ENCODE assay signal across 11 cellular contexts in genomic region chr6:29763491-29764289, GRCh38. TPM values are rescaled to one million over a fixed set of nuclear protein-coding genes. Genes with fewer than 3 reads are reported as not detected.
DNase-seq lines count a peak whose midpoint lies in the region; ATAC-seq and TF ChIP-seq lines count a peak whose summit lies in the region.
"Had no signal": no experiment of that assay in that cellular context is flagged by ENCODE, and none has a peak within 500 bp of the region (broad histone marks: within the 10 kb centered on the region; RNA-seq: fewer than 3 reads in every experiment).

No MANE protein-coding gene starts in this region.

- intact Hi-C loops in esophagus squamous epithelium (cut with DNase I), result no loop called here

- H3K9me3 Mint-ChIP-seq in activated T-cell treated with anti-CD3 and anti-CD28 coated beads, Interleukin-2, amount 50 U/mL, for 24 hours, result no peaks in the 10 kb centered on the region
- no peaks in the 10 kb centered on the region for H3K9me3 Mint-ChIP-seq in T-helper 2 cell treated with Interferon-gamma antibody and Interleukin-4, amounts not matched to agents 5 μg/mL and 100 μg/mL, for 36 hours

- no peak for ATAC-seq in HG03135 (IDR thresholded peaks at IDR 0.05; ENCODE audit: unreplicated experiment)

- no peak overlapping the region for H2AFZ ChIP-seq in MM.1S (ENCODE audit: low read length)

- WGBS in esophagus squamous epithelium, 2 donors, result 33 to 36% methylated on average over 2 of the region's 2 CpGs

- H4K20me1 ChIP-seq in MM.1S (ENCODE audit: insufficient read depth, low read length), result no peaks in the 10 kb centered on the region
- H4K20me1 ChIP-seq: BLaER1 treated with 17β-estradiol and CSF1 and Interleukin-3, amounts not matched to agents 10 nM and 100 nM had no signal

- H3K27me3 ChIP-seq in esophagus squamous epithelium (peaks cover 0 to 6% (median 0%) of the 10 kb centered on the region in 4 donors), MM.1S (replicated peaks; ENCODE audit: insufficient read depth, low read length) (no peaks in the 10 kb centered on the region)
- H3K27me3 ChIP-seq: BLaER1 treated with 17β-estradiol and CSF1 and Interleukin-3, amounts not matched to agents 10 nM and 100 nM; tibial artery had no signal

- no peak for TF ChIP-seq POLR2A in esophagus squamous epithelium (IDR thresholded peaks at IDR 0.05)

- H3K4me3 ChIP-seq in esophagus squamous epithelium (no peak overlapping the region), skeletal muscle cell (ENCODE audit: low read depth, low read length) (no peak overlapping the region), MM.1S (ENCODE audit: low read length) (no peak overlapping the region)
- H3K4me3 ChIP-seq: BLaER1 treated with 17β-estradiol and CSF1 and Interleukin-3, amounts not matched to agents 10 nM and 100 nM; skin epidermis; tibial artery had no signal

- H3K27ac Mint-ChIP-seq in activated T-cell treated with anti-CD3 and anti-CD28 coated beads, Interleukin-2, amount 50 U/mL, for 24 hours, result peak overlapping the region; percentile 20
- H3K27ac Mint-ChIP-seq in T-helper 2 cell treated with Interferon-gamma antibody and Interleukin-4, amounts not matched to agents 5 μg/mL and 100 μg/mL, for 36 hours, result no peak overlapping the region

- no peak overlapping the region for H3K9ac ChIP-seq in MM.1S (ENCODE audit: low read length)
- H3K9ac ChIP-seq: BLaER1 treated with 17β-estradiol and CSF1 and Interleukin-3, amounts not matched to agents 10 nM and 100 nM had no signal

- no peaks in the 10 kb centered on the region for H3K27me3 Mint-ChIP-seq in activated T-cell treated with anti-CD3 and anti-CD28 coated beads, Interleukin-2, amount 50 U/mL, for 24 hours
- peaks cover 5% of the 10 kb centered on the region for H3K27me3 Mint-ChIP-seq in T-helper 2 cell treated with Interferon-gamma antibody and Interleukin-4, amounts not matched to agents 5 μg/mL and 100 μg/mL, for 36 hours (ENCODE audit: low read depth)

- H3K9me3 ChIP-seq in esophagus squamous epithelium (no peaks in the 10 kb centered on the region), MM.1S (replicated peaks; ENCODE audit: insufficient read depth, low read length) (no peaks in the 10 kb centered on the region)
- H3K9me3 ChIP-seq: BLaER1 treated with 17β-estradiol and CSF1 and Interleukin-3, amounts not matched to agents 10 nM and 100 nM; tibial artery had no signal

- H3K79me2 ChIP-seq in MM.1S (ENCODE audit: low read length), result no peaks in the 10 kb centered on the region

- no peaks in the 10 kb centered on the region for H3K9me2 ChIP-seq in MM.1S (replicated peaks; ENCODE audit: insufficient read depth, low read length)

- peaks cover 9 to 31% (median 25%) of the 10 kb centered on the region in 3 donors for H3K4me1 ChIP-seq in esophagus squamous epithelium
- no peaks in the 10 kb centered on the region for H3K4me1 ChIP-seq in MM.1S (ENCODE audit: low read length)

- H3K27ac ChIP-seq in esophagus squamous epithelium, result peak overlapping the region in 3 of 4 donors; percentile 49 to 74 (median 70)
- H3K27ac ChIP-seq in MM.1S (ENCODE audit: low read length), result no peak overlapping the region
- H3K27ac ChIP-seq: BLaER1 treated with 17β-estradiol and CSF1 and Interleukin-3, amounts not matched to agents 10 nM and 100 nM; tibial artery had no signal

- H3K4me3 Mint-ChIP-seq in activated T-cell treated with anti-CD3 and anti-CD28 coated beads, Interleukin-2, amount 50 U/mL, for 24 hours, result no peak overlapping the region
- H3K4me3 Mint-ChIP-seq in T-helper 2 cell treated with Interferon-gamma antibody and Interleukin-4, amounts not matched to agents 5 μg/mL and 100 μg/mL, for 36 hours, result no peak overlapping the region

- no peaks in the 10 kb centered on the region for H3K36me3 Mint-ChIP-seq in activated T-cell treated with anti-CD3 and anti-CD28 coated beads, Interleukin-2, amount 50 U/mL, for 24 hours (ENCODE audit: low read depth)
- H3K36me3 Mint-ChIP-seq in T-helper 2 cell treated with Interferon-gamma antibody and Interleukin-4, amounts not matched to agents 5 μg/mL and 100 μg/mL, for 36 hours (ENCODE audit: low read depth), result no peaks in the 10 kb centered on the region

- H3K4me2 ChIP-seq in MM.1S (ENCODE audit: low read depth, low read length), result no peak overlapping the region

- no peaks in the 10 kb centered on the region for H3K36me3 ChIP-seq in esophagus squamous epithelium
- no peaks in the 10 kb centered on the region for H3K36me3 ChIP-seq in MM.1S (replicated peaks; ENCODE audit: insufficient read depth, low read length)
- H3K36me3 ChIP-seq: BLaER1 treated with 17β-estradiol and CSF1 and Interleukin-3, amounts not matched to agents 10 nM and 100 nM; tibial artery had no signal

- no peak for TF ChIP-seq CTCF in esophagus squamous epithelium (IDR thresholded peaks at IDR 0.05)
- no peak for TF ChIP-seq CTCF in MM.1S (IDR thresholded peaks at IDR 0.05; ENCODE audit: low read length)

- no peak for DNase-seq in activated T-cell treated with anti-CD3 and anti-CD28 coated beads, Interleukin-2, amount 50 U/mL, for 24 hours
- DNase-seq in activated T-cell treated with anti-CD3 and anti-CD28 coated beads for 4 hours (no peak), esophagus squamous epithelium (lab: John Stamatoyannopoulos, UW) (no peak), skeletal muscle cell (ENCODE audit: low read depth) (peak; percentile 57), iPS-NIHi11 (ENCODE audit: low spot score) (no peak), MM.1S (no peak)
- peak; percentile 14 for DNase-seq in T-helper 2 cell treated with Interferon-gamma antibody and Interleukin-4, amounts not matched to agents 5 μg/mL and 100 μg/mL, for 36 hours (ENCODE audit: low spot score)

- H3F3A ChIP-seq in MM.1S (ENCODE audit: insufficient read depth, low read length), result no peaks in the 10 kb centered on the region

- peaks cover 19% of the 10 kb centered on the region for H3K4me1 Mint-ChIP-seq in activated T-cell treated with anti-CD3 and anti-CD28 coated beads, Interleukin-2, amount 50 U/mL, for 24 hours (ENCODE audit: low read depth)
- peaks cover 21% of the 10 kb centered on the region for H3K4me1 Mint-ChIP-seq in T-helper 2 cell treated with Interferon-gamma antibody and Interleukin-4, amounts not matched to agents 5 μg/mL and 100 μg/mL, for 36 hours (ENCODE audit: low read depth)

RNA-seq across cellular contexts. Expression of gene HLA-F, which starts 40.5 kb away (rescaled TPM):
- total RNA-seq in esophagus squamous epithelium, result 10 to 100 TPM in 3 of 4 donors, 1 to 10 TPM in 1; 8.7 to 56.1 (median 31.0) TPM

Comparison
In these comparisons a context has a peak if more than half of its experiments do, and no peak if none do; other contexts are left out.
1. DNase-seq: peak in T-helper 2 cell treated with Interferon-gamma antibody and Interleukin-4, amounts not matched to agents 5 μg/mL and 100 μg/mL, for 36 hours (single experiment) and skeletal muscle cell (single experiment); none in activated T-cell treated with anti-CD3 and anti-CD28 coated beads, Interleukin-2, amount 50 U/mL, for 24 hours (single experiment), activated T-cell treated with anti-CD3 and anti-CD28 coated beads for 4 hours (single experiment), esophagus squamous epithelium (single experiment), iPS-NIHi11 (single experiment) and MM.1S (single experiment).